ENCODE assay signal across 9 cellular contexts in genomic region chr9:84170521-84171141, GRCh38.
DNase-seq lines count a peak whose midpoint lies in the region; ATAC-seq and TF ChIP-seq lines count a peak whose summit lies in the region.
"Had no signal": no experiment of that assay in that cellular context is flagged by ENCODE, and none has a peak within 500 bp of the region (broad histone marks: within the 10 kb centered on the region; RNA-seq: fewer than 3 reads in every experiment).

No MANE protein-coding gene starts in this region.

- H3K79me2 ChIP-seq in neural progenitor cell (ENCODE audit: low read depth), result no peaks in the 10 kb centered on the region

- H3K4me1 ChIP-seq in neural progenitor cell, result no peaks in the 10 kb centered on the region

- no peaks in the 10 kb centered on the region for H4K20me1 ChIP-seq in neural progenitor cell (ENCODE audit: low read depth)

- H3K9me3 ChIP-seq in neural progenitor cell (ENCODE audit: low read depth), result no peaks in the 10 kb centered on the region

- H3K4me3 ChIP-seq in epithelial cell of esophagus (ENCODE audit: low read length), result no peak overlapping the region
- H3K4me3 ChIP-seq in neural progenitor cell, result no peak overlapping the region
- H3K4me3 ChIP-seq: dorsolateral prefrontal cortex had no signal

- POLR2A ChIA-PET in naive thymus-derived CD8-positive, alpha-beta T cell (lab: Charles Lee), result no interaction called here

- ATAC-seq in HG03097 (IDR thresholded peaks at IDR 0.05; ENCODE audit: low FRiP score, unreplicated experiment) (no peak), GM18519 (IDR thresholded peaks at IDR 0.05; ENCODE audit: low FRiP score, unreplicated experiment) (no peak)
- ATAC-seq in naive thymus-derived CD8-positive, alpha-beta T cell, result no peak

- TF ChIP-seq CTCF in epithelial cell of esophagus (IDR thresholded peaks at IDR 0.05; ENCODE audit: insufficient read depth, low read depth, low read length, missing control alignments), result no peak
- TF ChIP-seq CTCF in neural progenitor cell (IDR thresholded peaks at IDR 0.05), result no peak

- no peaks in the 10 kb centered on the region for H3F3A ChIP-seq in neural progenitor cell (ENCODE audit: low read depth)

- no peak overlapping the region for H2AFZ ChIP-seq in neural progenitor cell (replicated peaks)

- no peak overlapping the region for H3K27ac Mint-ChIP-seq in neural progenitor cell
- H3K27ac Mint-ChIP-seq in naive thymus-derived CD8-positive, alpha-beta T cell, result no peak overlapping the region

- H3K27me3 ChIP-seq in neural progenitor cell, result peaks cover 4% of the 10 kb centered on the region
- H3K27me3 ChIP-seq: dorsolateral prefrontal cortex had no signal

- H3K4me1 Mint-ChIP-seq in neural progenitor cell, result peaks cover 3% of the 10 kb centered on the region
- H3K4me1 Mint-ChIP-seq in naive thymus-derived CD8-positive, alpha-beta T cell, result peaks cover 0 to 5% (median 0%) of the 10 kb centered on the region in 4 donors

- H3K36me3 Mint-ChIP-seq in neural progenitor cell, result no peaks in the 10 kb centered on the region
- no peaks in the 10 kb centered on the region for H3K36me3 Mint-ChIP-seq in naive thymus-derived CD8-positive, alpha-beta T cell

- H3K4me3 Mint-ChIP-seq in neural progenitor cell, result no peak overlapping the region
- no peak overlapping the region for H3K4me3 Mint-ChIP-seq in naive thymus-derived CD8-positive, alpha-beta T cell

- H3K9me3 Mint-ChIP-seq in neural progenitor cell, result no peaks in the 10 kb centered on the region
- H3K9me3 Mint-ChIP-seq in naive thymus-derived CD8-positive, alpha-beta T cell, result no peaks in the 10 kb centered on the region

- H3K36me3 ChIP-seq in neural progenitor cell, result no peaks in the 10 kb centered on the region

- in situ Hi-C loops in Caki2 (cut with HindIII; ENCODE audit: low pct_unique_long_range_greater_than_20kb, low sequenced_read_pairs), result no loop called here

- DNase-seq in Caki2 (ENCODE audit: low read depth) (peak; percentile 79), NCI-H82 (lab: John Stamatoyannopoulos, UW) (peak; percentile 76), epithelial cell of esophagus (ENCODE audit: low read depth) (peak; percentile 86), neural progenitor cell (ENCODE audit: low spot score) (peak; percentile 13)
- DNase-seq in naive thymus-derived CD8-positive, alpha-beta T cell, result no peak
- no peak for DNase-seq in stimulated activated CD4-positive, alpha-beta T cell treated with anti-CD3 and anti-CD28 coated beads, Interleukin-4, amount 100 ng/mL, for 24 hours

- H3K9ac ChIP-seq in neural progenitor cell, result no peak overlapping the region

- peaks cover 2% of the 10 kb centered on the region for H3K27me3 Mint-ChIP-seq in neural progenitor cell (ENCODE audit: insufficient read depth, low read depth)
- peaks cover 0 to 9% (median 0%) of the 10 kb centered on the region in 5 donors for H3K27me3 Mint-ChIP-seq in naive thymus-derived CD8-positive, alpha-beta T cell

- no peak overlapping the region for H3K27ac ChIP-seq in neural progenitor cell

- no peak overlapping the region for H3K4me2 ChIP-seq in neural progenitor cell

Comparison
In these comparisons a context has a peak if more than half of its experiments do, and no peak if none do; other contexts are left out.
1. DNase-seq: peak in Caki2 (single experiment), NCI-H82 (single experiment), epithelial cell of esophagus (single experiment) and neural progenitor cell (single experiment); none in naive thymus-derived CD8-positive, alpha-beta T cell (0 of 10) and stimulated activated CD4-positive, alpha-beta T cell treated with anti-CD3 and anti-CD28 coated beads, Interleukin-4, amount 100 ng/mL, for 24 hours (single experiment).